25 cellular contexts compared by ENCODE assay signal in genomic region chr12:104399750-104400612, GRCh38.
"Had no signal": no experiment of that assay in that cellular context is flagged by ENCODE, and none has a peak within 500 bp of the region (broad histone marks: within the 10 kb centered on the region; RNA-seq: fewer than 3 reads in every experiment).

No MANE protein-coding gene starts in this region.

- H3K4me1 Mint-ChIP-seq: endodermal cell, memory B cell had no signal

- DNase-seq: activated CD4-positive, alpha-beta memory T cell treated with anti-CD3 and anti-CD28 coated beads, Interleukin-2, amount 10 ng/mL, durations not matched to agents 7 days and 5 days; activated CD4-positive, alpha-beta T cell treated with anti-CD3 and anti-CD28 coated beads, Interleukin-2, amount 10 ng/mL, durations not matched to agents 24 days and 14 days; activated naive CD4-positive, alpha-beta T cell; activated T-cell treated with anti-CD3 and anti-CD28 coated beads, Interleukin-2, amount 50 U/mL, for 24 hours; amniotic stem cell; cerebellar nuclear complex; endodermal cell; head of caudate nucleus; islet precursor cell; left cardiac atrium; nucleus accumbens; right lobe of liver; small intestine; stimulated activated CD4-positive, alpha-beta T cell treated with anti-CD3 and anti-CD28 coated beads, Interleukin-2, amount 100 ng/mL, for 24 hours; stimulated activated naive CD8-positive, alpha-beta T cell treated with anti-CD3 and anti-CD28 coated beads, Interleukin-15, amount 100 ng/mL, for 72 hours had no signal

- H3K4me1 ChIP-seq: gastroesophageal sphincter, right lobe of liver, tibial nerve had no signal

- H3K9me3 ChIP-seq: right lobe of liver had no signal

- H3K27ac ChIP-seq: coronary artery, epithelial cell of prostate, gastroesophageal sphincter, right lobe of liver, tibial nerve, VCaP had no signal

- H3K4me3 ChIP-seq: coronary artery, gastroesophageal sphincter, right lobe of liver, tibial nerve had no signal

- H3K27me3 Mint-ChIP-seq: activated CD4-positive, alpha-beta memory T cell treated with anti-CD3 and anti-CD28 coated beads, Interleukin-2, amount 10 ng/mL, durations not matched to agents 7 days and 5 days; activated naive CD8-positive, alpha-beta T cell; activated T-cell treated with anti-CD3 and anti-CD28 coated beads, Interleukin-2, amount 50 U/mL, for 24 hours; memory B cell; stimulated activated naive CD8-positive, alpha-beta T cell treated with anti-CD3 and anti-CD28 coated beads, Interleukin-15, amount 100 ng/mL, for 72 hours had no signal

- H3K4me3 Mint-ChIP-seq: activated CD4-positive, alpha-beta memory T cell treated with anti-CD3 and anti-CD28 coated beads, Interleukin-2, amount 10 ng/mL, durations not matched to agents 7 days and 5 days; activated CD4-positive, alpha-beta T cell treated with anti-CD3 and anti-CD28 coated beads, Interleukin-2, amount 10 ng/mL, durations not matched to agents 24 days and 14 days; activated naive CD8-positive, alpha-beta T cell; activated T-cell treated with anti-CD3 and anti-CD28 coated beads, Interleukin-2, amount 50 U/mL, for 24 hours; endodermal cell; memory B cell; stimulated activated effector memory CD8-positive, alpha-beta T cell treated with anti-CD3 and anti-CD28 coated beads, Interleukin-12 subunit alpha, Interleukin-12 subunit beta, amount 100 ng/mL, for 72 hours; stimulated activated naive CD8-positive, alpha-beta T cell treated with anti-CD3 and anti-CD28 coated beads, Interleukin-15, amount 100 ng/mL, for 72 hours had no signal

- H3K9me3 Mint-ChIP-seq: stimulated activated effector memory CD8-positive, alpha-beta T cell treated with anti-CD3 and anti-CD28 coated beads, Interleukin-12 subunit alpha, Interleukin-12 subunit beta, amount 100 ng/mL, for 72 hours had no signal

- ATAC-seq: activated CD4-positive, CD25-positive, alpha-beta regulatory T cell treated with anti-CD3 and anti-CD28 coated beads, Interleukin-2, amount 50 U/mL, for 24 hours; gastroesophageal sphincter; left cardiac atrium; right lobe of liver; stimulated activated effector memory CD8-positive, alpha-beta T cell treated with anti-CD3 and anti-CD28 coated beads, Interleukin-12 subunit alpha, Interleukin-12 subunit beta, amount 100 ng/mL, for 72 hours; stimulated activated naive CD8-positive, alpha-beta T cell treated with anti-CD3 and anti-CD28 coated beads, Interleukin-15, amount 100 ng/mL, for 72 hours had no signal

- H3K27ac Mint-ChIP-seq: activated CD4-positive, alpha-beta memory T cell treated with anti-CD3 and anti-CD28 coated beads, Interleukin-2, amount 10 ng/mL, durations not matched to agents 7 days and 5 days; activated CD4-positive, alpha-beta T cell treated with anti-CD3 and anti-CD28 coated beads, Interleukin-2, amount 10 ng/mL, durations not matched to agents 24 days and 14 days; activated naive CD8-positive, alpha-beta T cell; activated T-cell treated with anti-CD3 and anti-CD28 coated beads, Interleukin-2, amount 50 U/mL, for 24 hours; activated T-helper 2 cell treated with anti-CD3 and anti-CD28 coated beads, Interferon-gamma antibody, Interleukin-2, Interleukin-4, amounts not matched to agents 10 μg/mL and 5 μg/mL and 100 μg/mL, durations not matched to agents 14 hours and 24 hours and 36 hours; endodermal cell; memory B cell; stimulated activated effector memory CD8-positive, alpha-beta T cell treated with anti-CD3 and anti-CD28 coated beads, Interleukin-12 subunit alpha, Interleukin-12 subunit beta, amount 100 ng/mL, for 72 hours; stimulated activated naive CD8-positive, alpha-beta T cell treated with anti-CD3 and anti-CD28 coated beads, Interleukin-15, amount 100 ng/mL, for 72 hours had no signal

- H3K27me3 ChIP-seq: gastroesophageal sphincter, right lobe of liver, tibial nerve had no signal

- H3K36me3 ChIP-seq: gastroesophageal sphincter, right lobe of liver, tibial nerve had no signal

- H3K36me3 Mint-ChIP-seq: stimulated activated effector memory CD8-positive, alpha-beta T cell treated with anti-CD3 and anti-CD28 coated beads, Interleukin-12 subunit alpha, Interleukin-12 subunit beta, amount 100 ng/mL, for 72 hours had no signal
